Comparison of ENCODE assay signal across 10 cellular contexts in the genomic region with DNA sequence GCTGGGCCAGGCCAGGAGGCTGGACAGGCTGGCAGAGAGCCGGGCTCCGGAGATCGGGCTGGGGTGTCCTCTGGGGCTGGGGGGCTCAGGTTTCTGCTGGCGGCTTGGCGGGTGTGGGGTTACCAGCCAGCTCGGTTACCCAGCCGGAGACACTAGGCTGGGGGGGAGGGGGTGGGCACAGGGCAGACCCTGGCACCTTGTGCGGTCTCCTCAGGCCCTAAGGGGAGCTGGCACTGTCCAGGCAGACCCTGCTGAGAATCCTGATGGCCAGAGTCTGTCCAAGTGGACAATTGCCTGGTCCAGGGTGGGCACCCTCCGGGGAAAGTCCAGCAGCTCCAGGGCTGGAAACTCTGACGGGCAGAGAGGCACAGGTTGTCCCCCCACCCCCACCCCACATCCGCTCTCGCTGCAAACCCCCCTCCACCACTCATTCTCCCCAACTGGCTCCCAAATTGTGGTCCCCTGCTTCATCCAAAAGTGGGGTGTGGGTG. TPM values are rescaled to one million over a fixed set of nuclear protein-coding genes. Genes with fewer than 3 reads are reported as not detected.
A peak's percentile ranks its signal among the peaks of the same experiment; 100 is the strongest.
DNase-seq lines count a peak whose midpoint lies in the region; ATAC-seq, FAIRE-seq and TF ChIP-seq lines count a peak whose summit lies in the region.
"Had no signal": no experiment of that assay in that cellular context is flagged by ENCODE, and none has a peak within 500 bp of the region (broad histone marks: within the 10 kb centered on the region; RNA-seq: fewer than 3 reads in every experiment).

No MANE protein-coding gene starts in this region.

- H4K20me1 ChIP-seq in keratinocyte (ENCODE audit: control insufficient read depth, extremely low read depth, insufficient read depth, low read length): peaks cover 6% of the 10 kb centered on the region

- H3K4me2 ChIP-seq in keratinocyte (ENCODE audit: control insufficient read depth, extremely low read depth, insufficient read depth, low read depth, low read length): peak overlapping the region; percentile 66

- no peak overlapping the region for H2AFZ ChIP-seq in keratinocyte (ENCODE audit: control insufficient read depth, low read length)

- TF ChIP-seq POLR2A in Peyer's patch (IDR thresholded peaks at IDR 0.05) (no peak), uterus (IDR thresholded peaks at IDR 0.05) (no peak)

- intact Hi-C loops in uterus (cut with DNase I; ENCODE audit: low total_unique reads): no loop called here

- no peak overlapping the region for H3K9ac ChIP-seq in keratinocyte (ENCODE audit: control insufficient read depth, extremely low read depth, insufficient read depth, low read length)

- H3K36me3 ChIP-seq in Peyer's patch (peaks cover 0 to 13% (median 0%) of the 10 kb centered on the region in 3 donors), keratinocyte (ENCODE audit: control insufficient read depth in 2 of 2, extremely low read depth in 1 of 2, insufficient read depth in 2 of 2, low read length in 2 of 2) (peaks cover 10 to 42% of the 10 kb centered on the region in 2 experiments), uterus (no peaks in the 10 kb centered on the region)

- H3K36me3 Mint-ChIP-seq in activated naive CD4-positive, alpha-beta T cell treated with anti-CD3 and anti-CD28 coated beads, Interleukin-2, amount 10 ng/mL, durations not matched to agents 7 days and 5 days: peaks cover 34% of the 10 kb centered on the region
- H3K36me3 Mint-ChIP-seq in stimulated activated memory B cell treated with anti-CD40 and anti-IgM and Interleukin-4, amounts not matched to agents 10 μg/mL and 1 μg/mL and 100 μg/mL, for 72 hours: peaks cover 17% of the 10 kb centered on the region

- CTCF ChIA-PET in activated naive CD4-positive, alpha-beta T cell treated with anti-CD3 and anti-CD28 coated beads, Interleukin-2, amount 10 ng/mL, durations not matched to agents 7 days and 5 days (lab: Charles Lee): interaction anchor here (0.7 to 5.0 kb wide), 7 partner anchors 7 to 163 kb away, joined by 4 to 41 read pairs (median 4); partner anchors contain the start of genes KRTCAP2 and PBXIP1

- TF ChIP-seq CTCF in Peyer's patch (IDR thresholded peaks at IDR 0.05) (no peak), keratinocyte (optimal IDR thresholded peaks at IDR 0.05 in 1 of 3, IDR thresholded peaks at IDR 0.05 in 1 of 3, conservative IDR thresholded peaks at IDR 0.05 in 1 of 3; ENCODE audit: extremely low read depth in 1 of 3, insufficient read depth in 2 of 3, low read length in 3 of 3) (no peak), uterus (IDR thresholded peaks at IDR 0.05) (no peak)

- H3K9me3 ChIP-seq in Peyer's patch (no peaks in the 10 kb centered on the region), keratinocyte (ENCODE audit: control insufficient read depth, low read depth, low read length) (no peaks in the 10 kb centered on the region), uterus (no peaks in the 10 kb centered on the region)

- FAIRE-seq in keratinocyte (lab: Jason Lieb, UNC): no peak

- H3K4me1 ChIP-seq in Peyer's patch (peaks cover 6 to 83% (median 56%) of the 10 kb centered on the region in 4 donors), keratinocyte (ENCODE audit: control insufficient read depth, extremely low read depth, insufficient read depth, low read length) (peaks cover 87% of the 10 kb centered on the region), uterus (peaks cover 0 to 19% of the 10 kb centered on the region in 2 donors)

- no peak for ATAC-seq in stimulated activated memory B cell treated with anti-CD40 and anti-IgM and Interleukin-4, amounts not matched to agents 10 μg/mL and 1 μg/mL and 100 μg/mL, for 72 hours

- H3K27ac Mint-ChIP-seq in activated naive CD4-positive, alpha-beta T cell treated with anti-CD3 and anti-CD28 coated beads, Interleukin-2, amount 10 ng/mL, durations not matched to agents 7 days and 5 days: peak overlapping the region; percentile 90
- peak overlapping the region; percentile 62 for H3K27ac Mint-ChIP-seq in stimulated activated memory B cell treated with anti-CD40 and anti-IgM and Interleukin-4, amounts not matched to agents 10 μg/mL and 1 μg/mL and 100 μg/mL, for 72 hours

- H3K9me3 Mint-ChIP-seq in activated naive CD4-positive, alpha-beta T cell treated with anti-CD3 and anti-CD28 coated beads, Interleukin-2, amount 10 ng/mL, durations not matched to agents 7 days and 5 days: no peaks in the 10 kb centered on the region
- no peaks in the 10 kb centered on the region for H3K9me3 Mint-ChIP-seq in stimulated activated memory B cell treated with anti-CD40 and anti-IgM and Interleukin-4, amounts not matched to agents 10 μg/mL and 1 μg/mL and 100 μg/mL, for 72 hours

- no peaks in the 10 kb centered on the region for H3K9me1 ChIP-seq in keratinocyte (ENCODE audit: control insufficient read depth, extremely low read depth, insufficient read depth, low read length)

- H3K4me3 ChIP-seq in Peyer's patch (peak overlapping the region; percentile 26 to 63 (median 48)), keratinocyte (ENCODE audit: control insufficient read depth in 2 of 3, extremely low read depth in 1 of 3, insufficient read depth in 2 of 3, low read depth in 1 of 3, low read length in 3 of 3) (peak overlapping the region in 2 of 3 experiments; percentile 37 to 38), uterus (no peak overlapping the region)

- no peaks in the 10 kb centered on the region for H3K27me3 Mint-ChIP-seq in activated naive CD4-positive, alpha-beta T cell treated with anti-CD3 and anti-CD28 coated beads, Interleukin-2, amount 10 ng/mL, durations not matched to agents 7 days and 5 days
- no peaks in the 10 kb centered on the region for H3K27me3 Mint-ChIP-seq in stimulated activated memory B cell treated with anti-CD40 and anti-IgM and Interleukin-4, amounts not matched to agents 10 μg/mL and 1 μg/mL and 100 μg/mL, for 72 hours

- H3K27ac ChIP-seq in Peyer's patch (peak overlapping the region; percentile 94 to 99 (median 96)), keratinocyte (ENCODE audit: control insufficient read depth, insufficient read depth, low read length) (no peak overlapping the region), uterus (no peak overlapping the region)

- peaks cover 70% of the 10 kb centered on the region for H3K79me2 ChIP-seq in keratinocyte (ENCODE audit: control insufficient read depth, insufficient read depth, low read length)

- peak in 1 of 3 donors; percentile 50 for DNase-seq in Peyer's patch
- DNase-seq in activated naive CD4-positive, alpha-beta T cell treated with anti-CD3 and anti-CD28 coated beads, Interleukin-2, amount 10 ng/mL, durations not matched to agents 7 days and 5 days: peak; percentile 49
- DNase-seq in keratinocyte (ENCODE audit: low read depth, low spot score): no peak
- DNase-seq in NCI-H526 (lab: John Stamatoyannopoulos, UW): no peak
- DNase-seq in effector CD4-positive, alpha-beta T cell: no peak
- DNase-seq in uterus: no peak
- DNase-seq: NCI-H1092 treated with DMSO at 0.1 percent for 48 hours, RPMI8226 had no signal

- no peaks in the 10 kb centered on the region for H3K27me3 ChIP-seq in Peyer's patch
- H3K27me3 ChIP-seq in keratinocyte (ENCODE audit: control insufficient read depth, extremely low read depth, insufficient read depth, low read length): no peaks in the 10 kb centered on the region
- H3K27me3 ChIP-seq in uterus: no peaks in the 10 kb centered on the region

- H3K4me3 Mint-ChIP-seq in activated naive CD4-positive, alpha-beta T cell treated with anti-CD3 and anti-CD28 coated beads, Interleukin-2, amount 10 ng/mL, durations not matched to agents 7 days and 5 days: peak overlapping the region; percentile 93
- H3K4me3 Mint-ChIP-seq in stimulated activated memory B cell treated with anti-CD40 and anti-IgM and Interleukin-4, amounts not matched to agents 10 μg/mL and 1 μg/mL and 100 μg/mL, for 72 hours: no peak overlapping the region

- H3K4me1 Mint-ChIP-seq in activated naive CD4-positive, alpha-beta T cell treated with anti-CD3 and anti-CD28 coated beads, Interleukin-2, amount 10 ng/mL, durations not matched to agents 7 days and 5 days: peaks cover 82% of the 10 kb centered on the region
- peaks cover 82% of the 10 kb centered on the region for H3K4me1 Mint-ChIP-seq in stimulated activated memory B cell treated with anti-CD40 and anti-IgM and Interleukin-4, amounts not matched to agents 10 μg/mL and 1 μg/mL and 100 μg/mL, for 72 hours

- dilution Hi-C loops in keratinocyte (cut with MboI; ENCODE audit: extremely low pct_ligation_motif_present, low sequenced_read_pairs): no loop called here

RNA-seq across cellular contexts. Expression of gene ZBTB7B, which starts 6.7 kb away (rescaled TPM):
- total RNA-seq in Peyer's patch (100 to 1,000 TPM in 3 of 4 donors, 10 to 100 TPM in 1; 35.5 to 412 (median 346) TPM), uterus (10 to 100 TPM in 2 of 4 donors, 1 to 10 TPM in 2; 3.8 to 53.4 (median 11.9) TPM)
- 15.3 to 51.8 TPM (median 20.9 TPM) in 3 replicates for polyA plus RNA-seq in keratinocyte
- polyA plus RNA-seq in keratinocyte (2011; ENCODE audit: low read depth): 13.9 TPM
- 15.2 and 26.3 TPM in 2 replicates for polyA plus RNA-seq in keratinocyte (2011; cell fraction: cytosol; rRNA removed)
- polyA plus RNA-seq in keratinocyte (2011; cell fraction: nucleus; rRNA removed): 54.4 and 57.6 TPM in 2 replicates
- polyA plus RNA-seq in keratinocyte (2012; ENCODE audit: low replicate concordance): 21.0 and 51.7 TPM in 2 replicates
- polyA minus RNA-seq in keratinocyte: 21.3 to 40.8 TPM (median 37.0 TPM) in 3 replicates
- 72.1 TPM for polyA minus RNA-seq in keratinocyte (2011; cell fraction: cytosol; rRNA and poly(A)+ RNA removed)
- 40.6 and 48.0 TPM in 2 replicates for polyA minus RNA-seq in keratinocyte (2011; cell fraction: nucleus; rRNA and poly(A)+ RNA removed)

RNA-seq across cellular contexts. Expression of gene LENEP, which starts 15.9 kb away (rescaled TPM):
- total RNA-seq in Peyer's patch (not detected), uterus (under 1 TPM in 1 of 4 donors, not detected in 3; 0.83 TPM)
- not detected in 3 replicates for polyA plus RNA-seq in keratinocyte
- polyA plus RNA-seq in keratinocyte (2011; ENCODE audit: low read depth): not detected
- polyA plus RNA-seq in keratinocyte (2011; cell fraction: cytosol; rRNA removed): not detected in 2 replicates
- 0.51 TPM in 1 of 2 replicates, not detected in the other for polyA plus RNA-seq in keratinocyte (2011; cell fraction: nucleus; rRNA removed)
- not detected in 2 replicates for polyA plus RNA-seq in keratinocyte (2012; ENCODE audit: low replicate concordance)
- 1.2 to 1.5 TPM in 2 of 3 replicates, not detected in the other for polyA minus RNA-seq in keratinocyte
- not detected for polyA minus RNA-seq in keratinocyte (2011; cell fraction: cytosol; rRNA and poly(A)+ RNA removed)
- polyA minus RNA-seq in keratinocyte (2011; cell fraction: nucleus; rRNA and poly(A)+ RNA removed): not detected in 2 replicates
- polyA plus RNA-seq: neural cell had no signal

RNA-seq across cellular contexts. Expression of gene DCST2, which starts 24.3 kb away (rescaled TPM):
- total RNA-seq in Peyer's patch (10 to 100 TPM in 1 of 4 donors, 1 to 10 TPM in 3; 1.7 to 12.5 (median 5.3) TPM), uterus (1 to 10 TPM in 1 of 4 donors, under 1 TPM in 1, not detected in 2; 0.07 to 1.6 TPM)
- 0.11 to 0.46 TPM (median 0.14 TPM) in 3 replicates for polyA plus RNA-seq in keratinocyte
- polyA plus RNA-seq in keratinocyte (2011; ENCODE audit: low read depth): 0.20 TPM
- 0.06 TPM in 1 of 2 replicates, not detected in the other for polyA plus RNA-seq in keratinocyte (2011; cell fraction: cytosol; rRNA removed)
- polyA plus RNA-seq in keratinocyte (2011; cell fraction: nucleus; rRNA removed): 1.0 and 1.1 TPM in 2 replicates
- 0.13 and 1.3 TPM in 2 replicates for polyA plus RNA-seq in keratinocyte (2012; ENCODE audit: low replicate concordance)
- polyA minus RNA-seq in keratinocyte: 0.16 TPM in 1 of 3 replicates, not detected in the others
- polyA minus RNA-seq in keratinocyte (2011; cell fraction: cytosol; rRNA and poly(A)+ RNA removed): not detected
- polyA minus RNA-seq in keratinocyte (2011; cell fraction: nucleus; rRNA and poly(A)+ RNA removed): not detected in 2 replicates

RNA-seq across cellular contexts. Expression of gene DCST1, which starts 24.4 kb away (rescaled TPM):
- total RNA-seq in Peyer's patch: 1 to 10 TPM in 1 of 4 donors, under 1 TPM in 1, not detected in 2; 0.88 to 2.7 TPM
- polyA plus RNA-seq in keratinocyte: 0.05 TPM in 1 of 3 replicates, not detected in the others
- polyA plus RNA-seq in keratinocyte (2011; ENCODE audit: low read depth): not detected
- polyA plus RNA-seq in keratinocyte (2011; cell fraction: cytosol; rRNA removed): not detected in 2 replicates
- 0.11 and 0.27 TPM in 2 replicates for polyA plus RNA-seq in keratinocyte (2011; cell fraction: nucleus; rRNA removed)
- polyA plus RNA-seq in keratinocyte (2012; ENCODE audit: low replicate concordance): 0.14 TPM in 1 of 2 replicates, not detected in the other
- polyA minus RNA-seq in keratinocyte: 0.43 TPM in 1 of 3 replicates, not detected in the others
- polyA minus RNA-seq in keratinocyte (2011; cell fraction: cytosol; rRNA and poly(A)+ RNA removed): not detected
- polyA minus RNA-seq in keratinocyte (2011; cell fraction: nucleus; rRNA and poly(A)+ RNA removed): not detected in 2 replicates
- total RNA-seq in uterus: 1 to 10 TPM in 2 of 4 donors, not detected in 2; 1.1 to 3.5 TPM
- polyA plus RNA-seq: neural cell had no signal

RNA-seq across cellular contexts. Expression of gene FLAD1, which starts 26.1 kb away (rescaled TPM):
- total RNA-seq in Peyer's patch: 10 to 100 TPM; 29.7 to 50.3 (median 46.3) TPM
- 44.7 to 101 TPM (median 51.4 TPM) in 3 replicates for polyA plus RNA-seq in keratinocyte
- polyA plus RNA-seq in keratinocyte (2011; ENCODE audit: low read depth): 39.1 TPM
- 46.5 and 61.9 TPM in 2 replicates for polyA plus RNA-seq in keratinocyte (2011; cell fraction: cytosol; rRNA removed)
- polyA plus RNA-seq in keratinocyte (2011; cell fraction: nucleus; rRNA removed): 99.8 and 124 TPM in 2 replicates
- polyA plus RNA-seq in keratinocyte (2012; ENCODE audit: low replicate concordance): 54.2 and 66.7 TPM in 2 replicates
- 68.7 to 133 TPM (median 68.8 TPM) in 3 replicates for polyA minus RNA-seq in keratinocyte
- 74.1 TPM for polyA minus RNA-seq in keratinocyte (2011; cell fraction: cytosol; rRNA and poly(A)+ RNA removed)
- polyA minus RNA-seq in keratinocyte (2011; cell fraction: nucleus; rRNA and poly(A)+ RNA removed): 39.9 and 40.5 TPM in 2 replicates
- 10 to 100 TPM; 12.6 to 33.8 (median 20.7) TPM for total RNA-seq in uterus

Comparison
In these comparisons a context has a peak if more than half of its experiments do, and no peak if none do; other contexts are left out.
1. H3K27ac ChIP-seq: peak in Peyer's patch (4 of 4); none in keratinocyte (single experiment) and uterus (0 of 2).
2. H3K4me3 ChIP-seq: peak in Peyer's patch (4 of 4) and keratinocyte (2 of 3); none in uterus (0 of 2).